ENCODE assay signal across 16 cellular contexts in the genomic region with DNA sequence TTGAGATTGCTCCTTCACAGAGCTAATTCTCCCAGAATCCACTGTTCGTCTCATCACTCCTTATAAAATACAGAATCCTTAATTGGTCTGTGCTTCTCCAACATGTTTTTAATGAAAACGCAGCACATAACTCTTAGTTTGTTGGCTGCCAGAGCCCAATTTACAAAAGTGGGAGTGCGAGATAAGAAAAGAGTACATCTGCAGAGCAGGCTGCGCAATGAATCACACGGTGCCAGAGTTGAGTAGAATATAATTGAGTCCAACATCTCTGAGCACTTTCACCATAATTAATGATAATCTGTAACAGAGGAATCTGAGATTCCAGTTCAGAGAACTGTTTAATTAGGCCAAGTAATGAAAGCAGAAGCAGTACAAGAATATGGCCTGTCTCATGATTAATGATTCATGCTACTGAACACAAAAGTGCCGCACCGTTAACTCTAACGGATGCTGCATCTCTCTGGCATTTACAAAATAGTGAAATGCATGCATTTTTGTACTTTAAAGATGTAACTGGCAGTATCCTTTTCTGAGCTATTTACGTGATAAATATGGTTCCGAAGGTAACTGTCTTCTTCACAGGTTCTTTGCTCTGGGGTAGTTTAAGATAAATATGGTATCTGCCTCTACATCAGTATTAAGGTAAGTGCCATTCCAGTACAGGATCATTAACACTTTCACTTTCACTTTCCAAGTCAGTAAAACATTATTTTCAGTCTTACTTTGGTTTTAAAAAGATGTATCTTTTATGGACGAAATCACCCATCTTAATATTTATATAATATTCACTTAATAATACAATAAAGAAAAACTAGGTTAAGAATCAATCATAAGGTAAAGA.
A peak's percentile ranks its signal among the peaks of the same experiment; 100 is the strongest.
DNase-seq lines count a peak whose midpoint lies in the region; ATAC-seq and TF ChIP-seq lines count a peak whose summit lies in the region.
"Had no signal": no experiment of that assay in that cellular context is flagged by ENCODE, and none has a peak within 500 bp of the region (broad histone marks: within the 10 kb centered on the region; RNA-seq: fewer than 3 reads in every experiment).

No MANE protein-coding gene starts in this region.

- no peaks in the 10 kb centered on the region for H3K36me3 Mint-ChIP-seq in activated naive CD8-positive, alpha-beta T cell treated with anti-CD3 and anti-CD28 coated beads, Interleukin-2, amount 50 U/mL, for 24 hours (ENCODE audit: low read depth)
- no peaks in the 10 kb centered on the region for H3K36me3 Mint-ChIP-seq in stimulated activated naive B cell treated with anti-CD40 and anti-IgM and Interleukin-4, amounts not matched to agents 10 μg/mL and 1 μg/mL and 100 μg/mL, for 72 hours

- H3K9me3 ChIP-seq in right cardiac atrium (ENCODE audit: control insufficient read depth, low read length), result no peaks in the 10 kb centered on the region
- H3K9me3 ChIP-seq in vagina, result no peaks in the 10 kb centered on the region

- H3K27me3 ChIP-seq in right cardiac atrium (ENCODE audit: control insufficient read depth, insufficient read depth), result no peaks in the 10 kb centered on the region
- H3K27me3 ChIP-seq in vagina, result no peaks in the 10 kb centered on the region
- H3K27me3 ChIP-seq: foreskin keratinocyte had no signal

- DNase-seq in right cardiac atrium, result peak in 1 of 3 donors; percentile 7
- no peak for DNase-seq in cardiac septum (ENCODE audit: low spot score)
- peak; percentile 1 for DNase-seq in iris pigment epithelial cell (ENCODE audit: low read depth)
- no peak for DNase-seq in vagina (ENCODE audit: extremely low spot score in 2 of 2)
- DNase-seq in activated naive CD8-positive, alpha-beta T cell treated with anti-CD3 and anti-CD28 coated beads, Interleukin-2, amount 50 U/mL, for 24 hours, result no peak
- no peak for DNase-seq in DMS153 (lab: John Stamatoyannopoulos, UW)
- no peak for DNase-seq in stimulated activated naive B cell treated with anti-CD40 and anti-IgM and Interleukin-4, amounts not matched to agents 10 μg/mL and 1 μg/mL and 100 μg/mL, for 72 hours
- DNase-seq: activated CD4-positive, alpha-beta T cell treated with anti-CD3 and anti-CD28 coated beads for 36 hours; activated effector memory CD4-positive, alpha-beta T cell treated with Interleukin-2 at 50 U/mL for 16 hours; KBM-7; NCI-H510A; SIG-M5; stimulated activated CD4-positive, alpha-beta T cell treated with anti-CD3 and anti-CD28 coated beads, Interleukin-4, amount 100 ng/mL, for 4 hours had no signal

- H3K27ac ChIP-seq in right cardiac atrium (ENCODE audit: low read length) (no peak overlapping the region), vagina (no peak overlapping the region)
- H3K27ac ChIP-seq: foreskin keratinocyte had no signal

- H3K27ac Mint-ChIP-seq in activated naive CD8-positive, alpha-beta T cell treated with anti-CD3 and anti-CD28 coated beads, Interleukin-2, amount 50 U/mL, for 24 hours, result no peak overlapping the region
- no peak overlapping the region for H3K27ac Mint-ChIP-seq in stimulated activated naive B cell treated with anti-CD40 and anti-IgM and Interleukin-4, amounts not matched to agents 10 μg/mL and 1 μg/mL and 100 μg/mL, for 72 hours
- H3K27ac Mint-ChIP-seq: activated CD4-positive, alpha-beta T cell treated with anti-CD3 and anti-CD28 coated beads for 36 hours had no signal

- no peaks in the 10 kb centered on the region for H3K4me1 Mint-ChIP-seq in activated naive CD8-positive, alpha-beta T cell treated with anti-CD3 and anti-CD28 coated beads, Interleukin-2, amount 50 U/mL, for 24 hours
- H3K4me1 Mint-ChIP-seq in stimulated activated naive B cell treated with anti-CD40 and anti-IgM and Interleukin-4, amounts not matched to agents 10 μg/mL and 1 μg/mL and 100 μg/mL, for 72 hours, result no peaks in the 10 kb centered on the region
- H3K4me1 Mint-ChIP-seq: activated CD4-positive, alpha-beta T cell treated with anti-CD3 and anti-CD28 coated beads for 36 hours had no signal

- peak overlapping the region; percentile 6 for H3K4me3 ChIP-seq in right cardiac atrium (ENCODE audit: low read length)
- peak overlapping the region; percentile 31 to 33 for H3K4me3 ChIP-seq in vagina

- ATAC-seq in right cardiac atrium (no peak), SK-N-SH treated with all-trans-retinoic acid at 6 μM for 48 hours (peak; percentile 51)
- ATAC-seq in activated naive CD8-positive, alpha-beta T cell treated with anti-CD3 and anti-CD28 coated beads, Interleukin-2, amount 50 U/mL, for 24 hours, result no peak
- ATAC-seq in stimulated activated naive B cell treated with anti-CD40 and anti-IgM and Interleukin-4, amounts not matched to agents 10 μg/mL and 1 μg/mL and 100 μg/mL, for 72 hours (replicated peaks), result no peak
- ATAC-seq: activated CD4-positive, alpha-beta T cell treated with anti-CD3 and anti-CD28 coated beads for 36 hours; foreskin keratinocyte; left lobe of liver had no signal

- TF ChIP-seq CTCF in vagina (IDR thresholded peaks at IDR 0.05), result no peak

- no peaks in the 10 kb centered on the region for H3K27me3 Mint-ChIP-seq in activated naive CD8-positive, alpha-beta T cell treated with anti-CD3 and anti-CD28 coated beads, Interleukin-2, amount 50 U/mL, for 24 hours
- H3K27me3 Mint-ChIP-seq in stimulated activated naive B cell treated with anti-CD40 and anti-IgM and Interleukin-4, amounts not matched to agents 10 μg/mL and 1 μg/mL and 100 μg/mL, for 72 hours, result no peaks in the 10 kb centered on the region
- H3K27me3 Mint-ChIP-seq: activated CD4-positive, alpha-beta T cell treated with anti-CD3 and anti-CD28 coated beads for 36 hours had no signal

- H3K9me3 Mint-ChIP-seq in activated naive CD8-positive, alpha-beta T cell treated with anti-CD3 and anti-CD28 coated beads, Interleukin-2, amount 50 U/mL, for 24 hours, result no peaks in the 10 kb centered on the region
- H3K9me3 Mint-ChIP-seq in stimulated activated naive B cell treated with anti-CD40 and anti-IgM and Interleukin-4, amounts not matched to agents 10 μg/mL and 1 μg/mL and 100 μg/mL, for 72 hours, result peaks cover 0 to 3% of the 10 kb centered on the region in 2 donors

- H3K4me3 Mint-ChIP-seq in activated naive CD8-positive, alpha-beta T cell treated with anti-CD3 and anti-CD28 coated beads, Interleukin-2, amount 50 U/mL, for 24 hours, result no peak overlapping the region
- no peak overlapping the region for H3K4me3 Mint-ChIP-seq in stimulated activated naive B cell treated with anti-CD40 and anti-IgM and Interleukin-4, amounts not matched to agents 10 μg/mL and 1 μg/mL and 100 μg/mL, for 72 hours
- H3K4me3 Mint-ChIP-seq: activated CD4-positive, alpha-beta T cell treated with anti-CD3 and anti-CD28 coated beads for 36 hours had no signal

- H3K4me1 ChIP-seq in right cardiac atrium (ENCODE audit: control insufficient read depth, insufficient read depth, low read length) (no peaks in the 10 kb centered on the region), vagina (peaks cover 6% of the 10 kb centered on the region)
- H3K4me1 ChIP-seq: foreskin keratinocyte had no signal

- H3K36me3 ChIP-seq in vagina, result no peaks in the 10 kb centered on the region

- intact Hi-C loops in right cardiac atrium (cut with DNase I), result no loop called here
- intact Hi-C loops in cardiac septum (cut with DNase I), result no loop called here
- intact Hi-C loops in vagina (cut with DNase I), result no loop called here

- WGBS in right cardiac atrium, result 63% methylated on average over 11 of the region's 11 CpGs

- TF ChIP-seq POLR2A in vagina (IDR thresholded peaks at IDR 0.05), result no peak

TF ChIP-seq in SK-N-SH treated with all-trans-retinoic acid at 6 μM for 48 hours, 23 proteins besides CTCF, POLR2A, EP300 and RAD21 (continues in another document):
- TF ChIP-seq, protein P1, sequence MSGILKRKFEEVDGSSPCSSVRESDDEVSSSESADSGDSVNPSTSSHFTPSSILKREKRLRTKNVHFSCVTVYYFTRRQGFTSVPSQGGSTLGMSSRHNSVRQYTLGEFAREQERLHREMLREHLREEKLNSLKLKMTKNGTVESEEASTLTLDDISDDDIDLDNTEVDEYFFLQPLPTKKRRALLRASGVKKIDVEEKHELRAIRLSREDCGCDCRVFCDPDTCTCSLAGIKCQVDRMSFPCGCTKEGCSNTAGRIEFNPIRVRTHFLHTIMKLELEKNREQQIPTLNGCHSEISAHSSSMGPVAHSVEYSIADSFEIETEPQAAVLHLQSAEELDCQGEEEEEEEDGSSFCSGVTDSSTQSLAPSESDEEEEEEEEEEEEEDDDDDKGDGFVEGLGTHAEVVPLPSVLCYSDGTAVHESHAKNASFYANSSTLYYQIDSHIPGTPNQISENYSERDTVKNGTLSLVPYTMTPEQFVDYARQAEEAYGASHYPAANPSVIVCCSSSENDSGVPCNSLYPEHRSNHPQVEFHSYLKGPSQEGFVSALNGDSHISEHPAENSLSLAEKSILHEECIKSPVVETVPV (CRISPR knock-in tag; IDR thresholded peaks at IDR 0.05), result no peak
- TF ChIP-seq GLIS3 (CRISPR knock-in tag; IDR thresholded peaks at IDR 0.05), result no peak
- no peak for TF ChIP-seq ESRRG (CRISPR knock-in tag; IDR thresholded peaks at IDR 0.05)
- TF ChIP-seq TOX (CRISPR knock-in tag; IDR thresholded peaks at IDR 0.05; ENCODE audit: borderline replicate concordance), result no peak
- TF ChIP-seq BACH2 (CRISPR knock-in tag; IDR thresholded peaks at IDR 0.05; ENCODE audit: borderline replicate concordance), result no peak
- TF ChIP-seq, protein P2, sequence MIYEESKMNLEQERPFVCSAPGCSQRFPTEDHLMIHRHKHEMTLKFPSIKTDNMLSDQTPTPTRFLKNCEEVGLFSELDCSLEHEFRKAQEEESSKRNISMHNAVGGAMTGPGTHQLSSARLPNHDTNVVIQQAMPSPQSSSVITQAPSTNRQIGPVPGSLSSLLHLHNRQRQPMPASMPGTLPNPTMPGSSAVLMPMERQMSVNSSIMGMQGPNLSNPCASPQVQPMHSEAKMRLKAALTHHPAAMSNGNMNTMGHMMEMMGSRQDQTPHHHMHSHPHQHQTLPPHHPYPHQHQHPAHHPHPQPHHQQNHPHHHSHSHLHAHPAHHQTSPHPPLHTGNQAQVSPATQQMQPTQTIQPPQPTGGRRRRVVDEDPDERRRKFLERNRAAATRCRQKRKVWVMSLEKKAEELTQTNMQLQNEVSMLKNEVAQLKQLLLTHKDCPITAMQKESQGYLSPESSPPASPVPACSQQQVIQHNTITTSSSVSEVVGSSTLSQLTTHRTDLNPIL (CRISPR knock-in tag; IDR thresholded peaks at IDR 0.05; ENCODE audit: low read depth), result no peak
- TF ChIP-seq ZNF8 (CRISPR knock-in tag; IDR thresholded peaks at IDR 0.05), result no peak
- TF ChIP-seq ZNF70 (CRISPR knock-in tag; IDR thresholded peaks at IDR 0.05), result no peak
